In genomic region chr9:131722260-131722659, GRCh38 we compare ENCODE assay signal across 14 cellular contexts. TPM values are rescaled to one million over a fixed set of nuclear protein-coding genes. Genes with fewer than 3 reads are reported as not detected.
DNase-seq lines count a peak whose midpoint lies in the region; ATAC-seq, FAIRE-seq and TF ChIP-seq lines count a peak whose summit lies in the region.
"Had no signal": no experiment of that assay in that cellular context is flagged by ENCODE, and none has a peak within 500 bp of the region (broad histone marks: within the 10 kb centered on the region; RNA-seq: fewer than 3 reads in every experiment).

No MANE protein-coding gene starts in this region.

- H3K36me3 ChIP-seq in OCI-LY1 (ENCODE audit: insufficient read depth, low read length) (peaks cover 36% of the 10 kb centered on the region), neuronal stem cell (replicated peaks in 1 of 2; ENCODE audit: control insufficient read depth in 2 of 2, insufficient read depth in 2 of 2, low read length in 2 of 2) (peaks cover 3 to 14% of the 10 kb centered on the region in 2 donors), spleen (peaks cover 0 to 29% (median 3%) of the 10 kb centered on the region in 6 donors)

- no peak overlapping the region for H3K4me2 ChIP-seq in OCI-LY1 (ENCODE audit: low read length)
- no peak overlapping the region for H3K4me2 ChIP-seq in neuronal stem cell (ENCODE audit: insufficient read depth, low read length, poor library complexity, severe bottlenecking)

- peaks cover 61% of the 10 kb centered on the region for H3K79me2 ChIP-seq in OCI-LY1 (ENCODE audit: insufficient read depth, low read length)

- POLR2A ChIA-PET in activated CD8-positive, alpha-beta T cell treated with anti-CD3 and anti-CD28 coated beads for 36 hours (lab: Charles Lee) = interaction anchor here (15.1 kb wide), 1 partner anchor 9 kb away, joined by 119 read pairs; no protein-coding TSS in a partner anchor

- no peak for DNase-seq in D721Med (ENCODE audit: insufficient read length, low spot score)
- DNase-seq in NCI-H1105 (lab: John Stamatoyannopoulos, UW) = peak; percentile 80
- peak; percentile 75 for DNase-seq in left ventricle myocardium superior
- no peak for DNase-seq in neuronal stem cell (ENCODE audit: low spot score)
- no peak for DNase-seq in activated CD8-positive, alpha-beta T cell treated with anti-CD3 and anti-CD28 coated beads for 36 hours
- no peak for DNase-seq in spleen
- DNase-seq in HCEC 1CT = no peak
- DNase-seq: activated CD8-positive, alpha-beta memory T cell treated with anti-CD3 and anti-CD28 coated beads for 24 hours; activated naive CD8-positive, alpha-beta T cell treated with anti-CD3 and anti-CD28 coated beads for 36 hours; CD8-positive, alpha-beta T cell; dermis blood vessel endothelial cell; GOT3 had no signal

- H4K8ac ChIP-seq in neuronal stem cell (ENCODE audit: low read depth, low read length) = no peak overlapping the region

- no peak overlapping the region for H3K14ac ChIP-seq in neuronal stem cell (ENCODE audit: low read length)

- H2BK12ac ChIP-seq in neuronal stem cell (ENCODE audit: low read length) = no peak overlapping the region

- H3K36me3 Mint-ChIP-seq in activated CD8-positive, alpha-beta T cell treated with anti-CD3 and anti-CD28 coated beads for 36 hours (ENCODE audit: low read depth) = peaks cover 42% of the 10 kb centered on the region

- peaks cover 6% of the 10 kb centered on the region for H3K79me1 ChIP-seq in neuronal stem cell (ENCODE audit: low read depth, low read length)

- CTCF ChIA-PET in activated CD8-positive, alpha-beta T cell treated with anti-CD3 and anti-CD28 coated beads for 36 hours (lab: Charles Lee) = interaction anchor here (0.8 to 1.6 kb wide), 6 partner anchors 10 to 546 kb away, joined by 3 to 5 read pairs (median 4); no protein-coding TSS in a partner anchor

- no peak overlapping the region for H3K4me3 Mint-ChIP-seq in activated CD8-positive, alpha-beta T cell treated with anti-CD3 and anti-CD28 coated beads for 36 hours
- H3K4me3 Mint-ChIP-seq: activated naive CD8-positive, alpha-beta T cell treated with anti-CD3 and anti-CD28 coated beads for 36 hours; CD8-positive, alpha-beta T cell had no signal

- no peak overlapping the region for H3K18ac ChIP-seq in neuronal stem cell (ENCODE audit: low read length)

- no peaks in the 10 kb centered on the region for H3K9me2 ChIP-seq in OCI-LY1 (ENCODE audit: low read depth, low read length)

- H4K91ac ChIP-seq in neuronal stem cell (ENCODE audit: low read depth, low read length, poor library complexity) = no peak overlapping the region

- H2AFZ ChIP-seq in OCI-LY1 (ENCODE audit: low read length) (no peak overlapping the region), neuronal stem cell (ENCODE audit: low read length) (no peak overlapping the region)

- peak; percentile 93 for ATAC-seq in left ventricle myocardium superior
- ATAC-seq in activated CD8-positive, alpha-beta T cell treated with anti-CD3 and anti-CD28 coated beads for 36 hours = no peak
- ATAC-seq: CD8-positive, alpha-beta T cell had no signal

- H3K27ac ChIP-seq in OCI-LY1 (ENCODE audit: low read depth, low read length, poor library complexity, severe bottlenecking) (peak overlapping the region; percentile 46), neuronal stem cell (replicated peaks; ENCODE audit: low read length) (no peak overlapping the region), spleen (peak overlapping the region in 1 of 8 donors; percentile 51)

- H3K27me3 Mint-ChIP-seq in activated CD8-positive, alpha-beta T cell treated with anti-CD3 and anti-CD28 coated beads for 36 hours = no peaks in the 10 kb centered on the region
- H3K27me3 Mint-ChIP-seq: activated naive CD8-positive, alpha-beta T cell treated with anti-CD3 and anti-CD28 coated beads for 36 hours had no signal

- H3K27ac Mint-ChIP-seq in activated CD8-positive, alpha-beta T cell treated with anti-CD3 and anti-CD28 coated beads for 36 hours = no peak overlapping the region
- H3K27ac Mint-ChIP-seq: activated naive CD8-positive, alpha-beta T cell treated with anti-CD3 and anti-CD28 coated beads for 36 hours; CD8-positive, alpha-beta T cell had no signal

- TF ChIP-seq POLR2A in spleen (IDR thresholded peaks at IDR 0.05) = no peak

- no peaks in the 10 kb centered on the region for H4K20me1 ChIP-seq in OCI-LY1 (ENCODE audit: insufficient read depth, low read length)

- WGBS in neuronal stem cell (ENCODE audit: extremely low coverage in 2 of 2, insufficient read length in 2 of 2, insufficient replicate concordance in 1 of 2), 2 donors = no CpG with 5 or more reads among the region's 8 CpGs
- 74 to 88% (median 81%) methylated on average over 7 to 8 of the region's 8 CpGs for WGBS in spleen, 5 donors

- peaks cover 3% of the 10 kb centered on the region; the same call in 1 of the 2 replicates for H3F3A ChIP-seq in OCI-LY1 (ENCODE audit: insufficient read depth, low read length)

- TF ChIP-seq CTCF in D721Med (IDR thresholded peaks at IDR 0.05; ENCODE audit: insufficient read depth, missing control alignments) (peak; percentile 23), OCI-LY1 (IDR thresholded peaks at IDR 0.05; ENCODE audit: low read length) (no peak; the same call in 1 of the 2 replicates), spleen (IDR thresholded peaks at IDR 0.05 in 8 of 11, conservative IDR thresholded peaks at IDR 0.05 in 3 of 11) (no peak)
- TF ChIP-seq CTCF in activated CD8-positive, alpha-beta T cell treated with anti-CD3 and anti-CD28 coated beads for 36 hours (IDR thresholded peaks at IDR 0.05) = no peak

- H3K9me3 ChIP-seq in OCI-LY1 (ENCODE audit: low read length) (no peaks in the 10 kb centered on the region), neuronal stem cell (replicated peaks in 1 of 2; ENCODE audit: control insufficient read depth in 2 of 2, insufficient read depth in 1 of 2, low read depth in 1 of 2, low read length in 2 of 2) (peaks cover 3 to 18% of the 10 kb centered on the region in 2 donors), spleen (no peaks in the 10 kb centered on the region)

- no peak overlapping the region for H2AK5ac ChIP-seq in neuronal stem cell (ENCODE audit: low read depth, low read length)

- no peak overlapping the region for H3K4me3 ChIP-seq in OCI-LY1 (ENCODE audit: low read depth, low read length, poor library complexity, severe bottlenecking)
- no peak overlapping the region for H3K4me3 ChIP-seq in neuronal stem cell (ENCODE audit: low read length in 2 of 2)
- no peak overlapping the region for H3K4me3 ChIP-seq in spleen

- no peak overlapping the region for H3K4ac ChIP-seq in neuronal stem cell (ENCODE audit: low read length)

- no peak overlapping the region for H2BK5ac ChIP-seq in neuronal stem cell (ENCODE audit: low read length)

- H3K9me3 Mint-ChIP-seq in activated CD8-positive, alpha-beta T cell treated with anti-CD3 and anti-CD28 coated beads for 36 hours = no peaks in the 10 kb centered on the region
- H3K9me3 Mint-ChIP-seq: activated naive CD8-positive, alpha-beta T cell treated with anti-CD3 and anti-CD28 coated beads for 36 hours; CD8-positive, alpha-beta T cell had no signal

- H2BK120ac ChIP-seq in neuronal stem cell (ENCODE audit: low read depth, low read length) = no peak overlapping the region

- H3K27me3 ChIP-seq in OCI-LY1 (ENCODE audit: insufficient read depth, low read length) = no peaks in the 10 kb centered on the region
- no peaks in the 10 kb centered on the region for H3K27me3 ChIP-seq in neuronal stem cell (ENCODE audit: control insufficient read depth in 3 of 3, insufficient read depth in 3 of 3, low read depth in 1 of 3, low read length in 3 of 3)
- H3K27me3 ChIP-seq in spleen (replicated peaks in 1 of 7) = no peaks in the 10 kb centered on the region

- intact Hi-C loops in left ventricle myocardium superior (cut with micrococcal nuclease) = no loop called here
- intact Hi-C loops in activated CD8-positive, alpha-beta T cell treated with anti-CD3 and anti-CD28 coated beads for 36 hours (cut with micrococcal nuclease) = no loop called here
- intact Hi-C loops in spleen (cut with DNase I; ENCODE audit: low total_unique reads) = no loop called here

- H3K23ac ChIP-seq in neuronal stem cell (ENCODE audit: low read depth, low read length, poor library complexity) = no peak overlapping the region

- H3K4me1 ChIP-seq in OCI-LY1 (ENCODE audit: insufficient read depth, low read length, severe bottlenecking) (peaks cover 88% of the 10 kb centered on the region), neuronal stem cell (ENCODE audit: control insufficient read depth in 2 of 2, insufficient read depth in 1 of 2, low read depth in 1 of 2, low read length in 2 of 2) (no peaks in the 10 kb centered on the region), spleen (peaks cover 25 to 99% (median 82%) of the 10 kb centered on the region in 6 donors)

- no peak overlapping the region for H3K9ac ChIP-seq in OCI-LY1 (ENCODE audit: low read length)
- H3K9ac ChIP-seq in neuronal stem cell (ENCODE audit: low read depth, low read length, poor library complexity) = no peak overlapping the region

- H2BK15ac ChIP-seq in neuronal stem cell (ENCODE audit: low read length) = no peak overlapping the region

- peaks cover 79% of the 10 kb centered on the region for H3K4me1 Mint-ChIP-seq in activated CD8-positive, alpha-beta T cell treated with anti-CD3 and anti-CD28 coated beads for 36 hours (ENCODE audit: low read depth)

- FAIRE-seq in D721Med (lab: Jason Lieb, UNC) = no peak
- FAIRE-seq: frontal cortex had no signal

RNA-seq across cellular contexts. Expression of gene RAPGEF1, which starts 17.6 kb away (rescaled TPM):
- total RNA-seq in left ventricle myocardium superior (156 TPM), spleen (100 to 1,000 TPM in 6 of 7 donors, 10 to 100 TPM in 1; 88.1 to 137 (median 118) TPM)
- 34.5 TPM for polyA plus RNA-seq in neuronal stem cell (2013, experiment 1 of 2)
- polyA plus RNA-seq in neuronal stem cell (2013, experiment 2 of 2) = 33.7 TPM
- total RNA-seq in activated CD8-positive, alpha-beta T cell treated with anti-CD3 and anti-CD28 coated beads for 36 hours = 10 to 100 TPM; 84.5 to 85.2 TPM
- polyA plus RNA-seq in spleen = 10 to 100 TPM; 16.9 to 47.8 (median 19.9) TPM

Comparison
In these comparisons a context has a peak if more than half of its experiments do, and no peak if none do; other contexts are left out.
1. DNase-seq: peak in NCI-H1105 (single experiment) and left ventricle myocardium superior (single experiment); none in D721Med (single experiment), neuronal stem cell (single experiment), activated CD8-positive, alpha-beta T cell treated with anti-CD3 and anti-CD28 coated beads for 36 hours (single experiment), spleen (single experiment) and HCEC 1CT (single experiment).